1 cellular context compared by ENCODE assay signal in genomic region chr6:53611342-53611741, GRCh38.
TF ChIP-seq lines count a peak whose summit lies in the region.

No MANE protein-coding gene starts in this region.

TF ChIP-seq in GM23338, 12 proteins besides CTCF, POLR2A, EP300 and RAD21 (continued from another document):
- TF ChIP-seq, protein P1, sequence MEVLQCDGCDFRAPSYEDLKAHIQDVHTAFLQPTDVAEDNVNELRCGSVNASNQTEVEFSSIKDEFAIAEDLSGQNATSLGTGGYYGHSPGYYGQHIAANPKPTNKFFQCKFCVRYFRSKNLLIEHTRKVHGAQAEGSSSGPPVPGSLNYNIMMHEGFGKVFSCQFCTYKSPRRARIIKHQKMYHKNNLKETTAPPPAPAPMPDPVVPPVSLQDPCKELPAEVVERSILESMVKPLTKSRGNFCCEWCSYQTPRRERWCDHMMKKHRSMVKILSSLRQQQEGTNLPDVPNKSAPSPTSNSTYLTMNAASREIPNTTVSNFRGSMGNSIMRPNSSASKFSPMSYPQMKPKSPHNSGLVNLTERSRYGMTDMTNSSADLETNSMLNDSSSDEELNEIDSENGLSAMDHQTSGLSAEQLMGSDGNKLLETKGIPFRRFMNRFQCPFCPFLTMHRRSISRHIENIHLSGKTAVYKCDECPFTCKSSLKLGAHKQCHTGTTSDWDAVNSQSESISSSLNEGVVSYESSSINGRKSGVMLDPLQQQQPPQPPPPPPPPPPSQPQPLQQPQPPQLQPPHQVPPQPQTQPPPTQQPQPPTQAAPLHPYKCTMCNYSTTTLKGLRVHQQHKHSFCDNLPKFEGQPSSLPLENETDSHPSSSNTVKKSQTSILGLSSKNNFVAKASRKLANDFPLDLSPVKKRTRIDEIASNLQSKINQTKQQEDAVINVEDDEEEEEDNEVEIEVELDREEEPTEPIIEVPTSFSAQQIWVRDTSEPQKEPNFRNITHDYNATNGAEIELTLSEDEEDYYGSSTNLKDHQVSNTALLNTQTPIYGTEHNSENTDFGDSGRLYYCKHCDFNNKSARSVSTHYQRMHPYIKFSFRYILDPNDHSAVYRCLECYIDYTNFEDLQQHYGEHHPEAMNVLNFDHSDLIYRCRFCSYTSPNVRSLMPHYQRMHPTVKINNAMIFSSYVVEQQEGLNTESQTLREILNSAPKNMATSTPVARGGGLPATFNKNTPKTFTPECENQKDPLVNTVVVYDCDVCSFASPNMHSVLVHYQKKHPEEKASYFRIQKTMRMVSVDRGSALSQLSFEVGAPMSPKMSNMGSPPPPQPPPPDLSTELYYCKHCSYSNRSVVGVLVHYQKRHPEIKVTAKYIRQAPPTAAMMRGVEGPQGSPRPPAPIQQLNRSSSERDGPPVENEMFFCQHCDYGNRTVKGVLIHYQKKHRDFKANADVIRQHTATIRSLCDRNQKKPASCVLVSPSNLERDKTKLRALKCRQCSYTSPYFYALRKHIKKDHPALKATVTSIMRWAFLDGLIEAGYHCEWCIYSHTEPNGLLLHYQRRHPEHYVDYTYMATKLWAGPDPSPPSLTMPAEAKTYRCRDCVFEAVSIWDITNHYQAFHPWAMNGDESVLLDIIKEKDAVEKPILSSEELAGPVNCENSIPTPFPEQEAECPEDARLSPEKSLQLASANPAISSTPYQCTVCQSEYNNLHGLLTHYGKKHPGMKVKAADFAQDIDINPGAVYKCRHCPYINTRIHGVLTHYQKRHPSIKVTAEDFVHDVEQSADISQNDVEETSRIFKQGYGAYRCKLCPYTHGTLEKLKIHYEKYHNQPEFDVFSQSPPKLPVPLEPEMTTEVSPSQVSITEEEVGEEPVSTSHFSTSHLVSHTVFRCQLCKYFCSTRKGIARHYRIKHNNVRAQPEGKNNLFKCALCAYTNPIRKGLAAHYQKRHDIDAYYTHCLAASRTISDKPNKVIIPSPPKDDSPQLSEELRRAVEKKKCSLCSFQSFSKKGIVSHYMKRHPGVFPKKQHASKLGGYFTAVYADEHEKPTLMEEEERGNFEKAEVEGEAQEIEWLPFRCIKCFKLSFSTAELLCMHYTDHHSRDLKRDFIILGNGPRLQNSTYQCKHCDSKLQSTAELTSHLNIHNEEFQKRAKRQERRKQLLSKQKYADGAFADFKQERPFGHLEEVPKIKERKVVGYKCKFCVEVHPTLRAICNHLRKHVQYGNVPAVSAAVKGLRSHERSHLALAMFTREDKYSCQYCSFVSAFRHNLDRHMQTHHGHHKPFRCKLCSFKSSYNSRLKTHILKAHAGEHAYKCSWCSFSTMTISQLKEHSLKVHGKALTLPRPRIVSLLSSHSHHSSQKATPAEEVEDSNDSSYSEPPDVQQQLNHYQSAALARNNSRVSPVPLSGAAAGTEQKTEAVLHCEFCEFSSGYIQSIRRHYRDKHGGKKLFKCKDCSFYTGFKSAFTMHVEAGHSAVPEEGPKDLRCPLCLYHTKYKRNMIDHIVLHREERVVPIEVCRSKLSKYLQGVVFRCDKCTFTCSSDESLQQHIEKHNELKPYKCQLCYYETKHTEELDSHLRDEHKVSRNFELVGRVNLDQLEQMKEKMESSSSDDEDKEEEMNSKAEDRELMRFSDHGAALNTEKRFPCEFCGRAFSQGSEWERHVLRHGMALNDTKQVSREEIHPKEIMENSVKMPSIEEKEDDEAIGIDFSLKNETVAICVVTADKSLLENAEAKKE (CRISPR knock-in tag; IDR thresholded peaks at IDR 0.05) = no peak
- TF ChIP-seq ZNF114 (CRISPR knock-in tag; IDR thresholded peaks at IDR 0.05) (no peak), ETS1 (IDR thresholded peaks at IDR 0.05) (no peak), JUNB (IDR thresholded peaks at IDR 0.05; ENCODE audit: unreplicated experiment) (no peak)
